In the genomic region with DNA sequence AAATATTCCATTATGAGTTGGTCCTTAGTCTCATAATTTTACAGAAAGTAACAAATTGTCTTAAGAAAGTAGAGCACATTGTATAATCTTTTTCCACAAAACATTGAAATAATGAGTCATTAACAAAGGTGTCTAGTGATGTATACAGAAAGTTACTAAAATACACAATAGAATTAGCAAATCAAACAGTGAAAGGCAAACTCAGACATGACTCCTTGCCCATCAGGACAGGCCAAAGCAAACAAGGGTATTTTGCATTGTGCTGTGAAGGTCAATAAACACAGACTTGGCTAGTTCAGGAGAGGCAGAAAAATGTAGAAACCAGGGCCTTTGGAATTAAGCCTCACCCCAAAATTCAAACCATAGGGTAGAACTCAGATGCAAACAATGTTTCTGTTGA, we compare ENCODE assay signal across 14 cellular contexts. TPM values are rescaled to one million over a fixed set of nuclear protein-coding genes. Genes with fewer than 3 reads are reported as not detected.
A peak's percentile ranks its signal among the peaks of the same experiment; 100 is the strongest.
DNase-seq lines count a peak whose midpoint lies in the region; ATAC-seq, FAIRE-seq and TF ChIP-seq lines count a peak whose summit lies in the region.
"Had no signal": no experiment of that assay in that cellular context is flagged by ENCODE, and none has a peak within 500 bp of the region (broad histone marks: within the 10 kb centered on the region; RNA-seq: fewer than 3 reads in every experiment).

No MANE protein-coding gene starts in this region.

- H3K9me2 ChIP-seq in PC-9 (ENCODE audit: insufficient read depth), result no peaks in the 10 kb centered on the region

- H3K27me3 ChIP-seq in PC-9 (ENCODE audit: insufficient read depth, low read depth) (no peaks in the 10 kb centered on the region), HepG2 (ENCODE audit: control insufficient read depth in 1 of 2, insufficient read depth in 2 of 2, low read length in 2 of 2) (no peaks in the 10 kb centered on the region), upper lobe of right lung (peaks cover 5% of the 10 kb centered on the region)

- POLR2A ChIA-PET in PC-9 (lab: Charles Lee; ENCODE audit: unreplicated experiment) (no interaction called here), HepG2 (lab: Yijun Ruan, JAX) (no interaction called here)

- intact Hi-C loops in PC-9 (cut with micrococcal nuclease; ENCODE audit: unreplicated experiment), result no loop called here
- intact Hi-C loops in HepG2 (cut with micrococcal nuclease; ENCODE audit: unreplicated experiment), result no loop called here
- intact Hi-C loops in upper lobe of right lung (cut with DNase I), result no loop called here

- H4K20me1 ChIP-seq in PC-9 (ENCODE audit: insufficient read depth) (no peaks in the 10 kb centered on the region), HepG2 (ENCODE audit: insufficient read depth, low read length) (no peaks in the 10 kb centered on the region)

- H3K36me3 ChIP-seq in PC-9 (ENCODE audit: low read depth), result no peaks in the 10 kb centered on the region
- no peaks in the 10 kb centered on the region for H3K36me3 ChIP-seq in HepG2 (replicated peaks in 1 of 2; ENCODE audit: control insufficient read depth in 1 of 2, insufficient read depth in 2 of 2, low read length in 2 of 2)
- no peaks in the 10 kb centered on the region for H3K36me3 ChIP-seq in upper lobe of right lung

- FAIRE-seq in HepG2 (lab: Jason Lieb, UNC), result peak; percentile 43
- FAIRE-seq: RCC 7860 had no signal

- H2AFZ ChIP-seq in PC-9 (no peak overlapping the region), HepG2 (ENCODE audit: low read length) (no peak overlapping the region)

- peaks cover 10% of the 10 kb centered on the region for H3K4me1 ChIP-seq in PC-9 (replicated peaks; ENCODE audit: insufficient read depth)
- peaks cover 61% of the 10 kb centered on the region for H3K4me1 ChIP-seq in HepG2 (ENCODE audit: insufficient read depth, low read length)
- no peaks in the 10 kb centered on the region for H3K4me1 ChIP-seq in upper lobe of right lung

- CTCF ChIA-PET in PC-9 (lab: Charles Lee) (no interaction called here), HepG2 (lab: Yijun Ruan, JAX; ENCODE audit: low intra/inter-chr PET ratio, low total read pairs) (no interaction called here)

- H3K9me3 ChIP-seq in PC-9 (ENCODE audit: insufficient read depth, low read depth) (no peaks in the 10 kb centered on the region), HepG2 (ENCODE audit: low read length) (no peaks in the 10 kb centered on the region), upper lobe of right lung (no peaks in the 10 kb centered on the region)

- DNase-seq in DMS53 treated with DMSO at 0.1 percent for 48 hours (lab: John Stamatoyannopoulos, UW; ENCODE audit: unreplicated experiment), result peak; percentile 18
- DNase-seq in LNCaP clone FGC (ENCODE audit: low read depth), result peak; percentile 75
- no peak for DNase-seq in PC-9
- peak; percentile 39 for DNase-seq in HepG2 (ENCODE audit: low spot score)
- DNase-seq in mesenteric fat pad (ENCODE audit: low spot score), result no peak
- DNase-seq in SKM-1 (lab: John Stamatoyannopoulos, UW; ENCODE audit: unreplicated experiment), result no peak
- no peak for DNase-seq in upper lobe of right lung
- DNase-seq: CD8-positive, alpha-beta T cell; H7; NCI-H1092 treated with DMSO at 0.1 percent for 48 hours; NCI-H187 treated with DMSO at 0.1 percent for 48 hours; NCI-H2171 treated with DMSO at 0.1 percent for 48 hours; SIG-M5 had no signal

- H3K79me2 ChIP-seq in PC-9 (ENCODE audit: low read depth), result no peaks in the 10 kb centered on the region
- no peaks in the 10 kb centered on the region for H3K79me2 ChIP-seq in HepG2 (ENCODE audit: insufficient read depth, low read length)

- TF ChIP-seq EP300 in HepG2 (IDR thresholded peaks at IDR 0.05; ENCODE audit: low read depth in 2 of 2, low read length in 2 of 2) (peak in 1 of 2 experiments; percentile 50; a peak in 1 of 4 replicates), HepG2 (CRISPR knock-in tag; IDR thresholded peaks at IDR 0.05; ENCODE audit: borderline replicate concordance) (no peak)

- no peak for TF ChIP-seq RAD21 in HepG2 (CRISPR knock-in tag; IDR thresholded peaks at IDR 0.05)

- no peak for TF ChIP-seq POLR2A in HepG2 (IDR thresholded peaks at IDR 0.05; ENCODE audit: insufficient read depth in 1 of 2, low read depth in 2 of 2, low read length in 2 of 2)

- BruUV-seq in PC-9 (replicated peaks; lab: Mats Ljungman, UMichigan) (no TSS peak), HepG2 (replicated peaks; lab: Mats Ljungman, UMichigan) (no TSS peak)

- ATAC-seq in HepG2 (peak; percentile 40; the same call in 2 of the 3 replicates), upper lobe of right lung (no peak)
- ATAC-seq: CD8-positive, alpha-beta T cell had no signal

- in situ Hi-C loops in HepG2 (cut with HindIII; ENCODE audit: extremely low pct_ligation_motif_present, low pct_unique_long_range_greater_than_20kb), result no loop called here

- TF ChIP-seq CTCF in LNCaP clone FGC (IDR thresholded peaks at IDR 0.05; ENCODE audit: control insufficient read depth, extremely low read depth, insufficient read depth) (no peak), PC-9 (conservative IDR thresholded peaks at IDR 0.05) (no peak), HepG2 (CRISPR knock-in tag; IDR thresholded peaks at IDR 0.05) (no peak), upper lobe of right lung (IDR thresholded peaks at IDR 0.05) (no peak)

- H3K27ac ChIP-seq in PC-9 (0 out of 2 replicates have a peak overlapping the region, but pooled peaks have one; percentile 21), HepG2 (ENCODE audit: extremely low read length, insufficient read depth, low read length) (no peak overlapping the region), upper lobe of right lung (no peak overlapping the region)

- H3K4me3 ChIP-seq in LNCaP clone FGC (ENCODE audit: low read depth, low read length) (no peak overlapping the region), PC-9 (no peak overlapping the region), HepG2 (replicated peaks in 1 of 3; ENCODE audit: insufficient read depth in 1 of 3, low read depth in 2 of 3, low read length in 3 of 3) (no peak overlapping the region), upper lobe of right lung (no peak overlapping the region)

- 0 out of 2 replicates have a peak, but pooled peaks cover 5% of the 10 kb centered on the region for H3F3A ChIP-seq in PC-9 (ENCODE audit: insufficient read depth, low read depth)

- H3K9ac ChIP-seq in HepG2 (ENCODE audit: insufficient read depth, low read depth, low read length), result no peak overlapping the region

- no peak overlapping the region for H3K4me2 ChIP-seq in PC-9
- H3K4me2 ChIP-seq in HepG2 (ENCODE audit: low read depth, low read length), result peak overlapping the region; percentile 41

RNA-seq across cellular contexts. Expression of a gene that starts 37.3 kb away (rescaled TPM):
- total RNA-seq in PC-9 (2021) (31.0 and 35.7 TPM in 2 replicates), HepG2 (2016; rRNA removed; fragmentation: Illumina TruSeq; extraction: Trizol) (6.0 and 6.7 TPM in 2 replicates), mesenteric fat pad (1.9 TPM), upper lobe of right lung (0.69 TPM)
- total RNA-seq in HepG2 (2016; cell fraction: cytosol; rRNA removed; fragmentation: Illumina TruSeq; extraction: Trizol; ENCODE audit: low read depth), result 0.35 and 0.51 TPM in 2 replicates
- 5.4 and 5.9 TPM in 2 replicates for total RNA-seq in HepG2 (2016; cell fraction: insoluble cytoplasmic fraction; rRNA removed; fragmentation: Illumina TruSeq; extraction: Trizol)
- 2.6 and 3.0 TPM in 2 replicates for total RNA-seq in HepG2 (2016; cell fraction: membrane; rRNA removed; fragmentation: Illumina TruSeq; extraction: Trizol)
- total RNA-seq in HepG2 (2016; cell fraction: nucleus; rRNA removed; fragmentation: Illumina TruSeq; extraction: Trizol), result 5.0 and 6.1 TPM in 2 replicates
- polyA plus RNA-seq in HepG2 (2011; rRNA removed), result 4.5 and 5.0 TPM in 2 replicates
- 2.4 and 3.0 TPM in 2 replicates for polyA plus RNA-seq in HepG2 (2011; cell fraction: cytosol; rRNA removed)
- 4.1 and 4.4 TPM in 2 replicates for polyA plus RNA-seq in HepG2 (2011; cell fraction: nucleus; rRNA removed)
- polyA plus RNA-seq in HepG2 (2012), result 3.2 and 3.9 TPM in 2 replicates
- polyA plus RNA-seq in HepG2 (2016; cell fraction: cytosol; fragmentation: Illumina TruSeq; extraction: Trizol; ENCODE audit: low read depth), result 0.10 and 0.14 TPM in 2 replicates
- polyA plus RNA-seq in HepG2 (2016; cell fraction: insoluble cytoplasmic fraction; fragmentation: Illumina TruSeq; extraction: Trizol; ENCODE audit: low read depth), result 2.9 and 5.1 TPM in 2 replicates
- polyA plus RNA-seq in HepG2 (2016; cell fraction: membrane; fragmentation: Illumina TruSeq; extraction: Trizol; ENCODE audit: low read depth), result 0.61 and 0.83 TPM in 2 replicates
- 5.3 and 7.3 TPM in 2 replicates for polyA plus RNA-seq in HepG2 (2016; cell fraction: nucleus; fragmentation: Illumina TruSeq; extraction: Trizol; ENCODE audit: insufficient read depth, low read depth)
- 8.9 and 18.4 TPM in 2 replicates for polyA minus RNA-seq in HepG2 (2011; rRNA and poly(A)+ RNA removed; ENCODE audit: low replicate concordance)
- polyA minus RNA-seq in HepG2 (2011; cell fraction: cytosol; rRNA and poly(A)+ RNA removed), result 5.5 and 6.8 TPM in 2 replicates
- polyA minus RNA-seq in HepG2 (2011; cell fraction: nucleus; rRNA and poly(A)+ RNA removed), result 5.7 and 8.0 TPM in 2 replicates
- total RNA-seq: CD8-positive, alpha-beta T cell had no signal

RNA-seq across cellular contexts. Expression of a gene that starts 37.6 kb away (rescaled TPM):
- total RNA-seq in PC-9 (2021) (8.1 and 9.4 TPM in 2 replicates), HepG2 (2016; rRNA removed; fragmentation: Illumina TruSeq; extraction: Trizol) (6.5 and 6.8 TPM in 2 replicates), mesenteric fat pad (2.6 TPM), upper lobe of right lung (0.14 TPM)
- 2.6 and 3.0 TPM in 2 replicates for total RNA-seq in HepG2 (2016; cell fraction: cytosol; rRNA removed; fragmentation: Illumina TruSeq; extraction: Trizol; ENCODE audit: low read depth)
- total RNA-seq in HepG2 (2016; cell fraction: insoluble cytoplasmic fraction; rRNA removed; fragmentation: Illumina TruSeq; extraction: Trizol), result 5.9 and 6.3 TPM in 2 replicates
- 6.9 and 7.5 TPM in 2 replicates for total RNA-seq in HepG2 (2016; cell fraction: membrane; rRNA removed; fragmentation: Illumina TruSeq; extraction: Trizol)
- total RNA-seq in HepG2 (2016; cell fraction: nucleus; rRNA removed; fragmentation: Illumina TruSeq; extraction: Trizol), result 4.9 and 6.0 TPM in 2 replicates
- 1.3 and 1.7 TPM in 2 replicates for polyA plus RNA-seq in HepG2 (2011; rRNA removed)
- polyA plus RNA-seq in HepG2 (2011; cell fraction: cytosol; rRNA removed), result 1.2 and 1.8 TPM in 2 replicates
- polyA plus RNA-seq in HepG2 (2011; cell fraction: nucleus; rRNA removed), result 2.7 and 3.5 TPM in 2 replicates
- polyA plus RNA-seq in HepG2 (2012), result 3.0 and 3.1 TPM in 2 replicates
- polyA plus RNA-seq in HepG2 (2016; cell fraction: cytosol; fragmentation: Illumina TruSeq; extraction: Trizol; ENCODE audit: low read depth), result 1.1 and 1.3 TPM in 2 replicates
- 6.3 and 7.8 TPM in 2 replicates for polyA plus RNA-seq in HepG2 (2016; cell fraction: insoluble cytoplasmic fraction; fragmentation: Illumina TruSeq; extraction: Trizol; ENCODE audit: low read depth)
- 2.3 and 2.7 TPM in 2 replicates for polyA plus RNA-seq in HepG2 (2016; cell fraction: membrane; fragmentation: Illumina TruSeq; extraction: Trizol; ENCODE audit: low read depth)
- 6.4 and 7.6 TPM in 2 replicates for polyA plus RNA-seq in HepG2 (2016; cell fraction: nucleus; fragmentation: Illumina TruSeq; extraction: Trizol; ENCODE audit: insufficient read depth, low read depth)
- 1.5 and 4.6 TPM in 2 replicates for polyA minus RNA-seq in HepG2 (2011; rRNA and poly(A)+ RNA removed; ENCODE audit: low replicate concordance)
- 2.3 and 3.2 TPM in 2 replicates for polyA minus RNA-seq in HepG2 (2011; cell fraction: cytosol; rRNA and poly(A)+ RNA removed)
- polyA minus RNA-seq in HepG2 (2011; cell fraction: nucleus; rRNA and poly(A)+ RNA removed), result 7.1 and 8.3 TPM in 2 replicates
- total RNA-seq: CD8-positive, alpha-beta T cell; H7 had no signal

RNA-seq across cellular contexts. Expression of a gene that starts 47.7 kb away (rescaled TPM):
- total RNA-seq in PC-9 (2021) (79.7 and 93.3 TPM in 2 replicates), HepG2 (2016; rRNA removed; fragmentation: Illumina TruSeq; extraction: Trizol) (94.8 and 130 TPM in 2 replicates), mesenteric fat pad (31.8 TPM), upper lobe of right lung (25.5 TPM)
- 60.3 and 68.8 TPM in 2 replicates for total RNA-seq in HepG2 (2016; cell fraction: cytosol; rRNA removed; fragmentation: Illumina TruSeq; extraction: Trizol; ENCODE audit: low read depth)
- total RNA-seq in HepG2 (2016; cell fraction: insoluble cytoplasmic fraction; rRNA removed; fragmentation: Illumina TruSeq; extraction: Trizol), result 93.8 and 135 TPM in 2 replicates
- total RNA-seq in HepG2 (2016; cell fraction: membrane; rRNA removed; fragmentation: Illumina TruSeq; extraction: Trizol), result 31.2 and 38.1 TPM in 2 replicates
- total RNA-seq in HepG2 (2016; cell fraction: nucleus; rRNA removed; fragmentation: Illumina TruSeq; extraction: Trizol), result 93.5 and 99.8 TPM in 2 replicates
- polyA plus RNA-seq in HepG2 (2011; rRNA removed), result 45.8 and 49.2 TPM in 2 replicates
- 31.1 and 41.1 TPM in 2 replicates for polyA plus RNA-seq in HepG2 (2011; cell fraction: cytosol; rRNA removed)
- 15.4 and 16.3 TPM in 2 replicates for polyA plus RNA-seq in HepG2 (2011; cell fraction: nucleus; rRNA removed)
- polyA plus RNA-seq in HepG2 (2012), result 41.3 and 44.6 TPM in 2 replicates
- polyA plus RNA-seq in HepG2 (2016; cell fraction: cytosol; fragmentation: Illumina TruSeq; extraction: Trizol; ENCODE audit: low read depth), result 8.7 and 10.2 TPM in 2 replicates
- 107 and 116 TPM in 2 replicates for polyA plus RNA-seq in HepG2 (2016; cell fraction: insoluble cytoplasmic fraction; fragmentation: Illumina TruSeq; extraction: Trizol; ENCODE audit: low read depth)
- polyA plus RNA-seq in HepG2 (2016; cell fraction: membrane; fragmentation: Illumina TruSeq; extraction: Trizol; ENCODE audit: low read depth), result 12.3 and 12.4 TPM in 2 replicates
- polyA plus RNA-seq in HepG2 (2016; cell fraction: nucleus; fragmentation: Illumina TruSeq; extraction: Trizol; ENCODE audit: insufficient read depth, low read depth), result 39.6 and 40.0 TPM in 2 replicates
- polyA minus RNA-seq in HepG2 (2011; rRNA and poly(A)+ RNA removed; ENCODE audit: low replicate concordance), result 20.6 and 44.6 TPM in 2 replicates
- polyA minus RNA-seq in HepG2 (2011; cell fraction: cytosol; rRNA and poly(A)+ RNA removed), result 24.3 and 30.5 TPM in 2 replicates
- 113 and 135 TPM in 2 replicates for polyA minus RNA-seq in HepG2 (2011; cell fraction: nucleus; rRNA and poly(A)+ RNA removed)

Comparison
In these comparisons a context has a peak if more than half of its experiments do, and no peak if none do; other contexts are left out.
1. DNase-seq: peak in DMS53 treated with DMSO at 0.1 percent for 48 hours (single experiment), LNCaP clone FGC (single experiment) and HepG2 (single experiment); none in PC-9 (0 of 2), mesenteric fat pad (single experiment), SKM-1 (single experiment) and upper lobe of right lung (single experiment).